Comparison of ENCODE assay signal across 20 cellular contexts in genomic region chr1:44634790-44635189, GRCh38. TPM values are rescaled to one million over a fixed set of nuclear protein-coding genes. Genes with fewer than 3 reads are reported as not detected.
A peak's percentile ranks its signal among the peaks of the same experiment; 100 is the strongest.
DNase-seq lines count a peak whose midpoint lies in the region; ATAC-seq, FAIRE-seq and TF ChIP-seq lines count a peak whose summit lies in the region.
"Had no signal": no experiment of that assay in that cellular context is flagged by ENCODE, and none has a peak within 500 bp of the region (broad histone marks: within the 10 kb centered on the region; RNA-seq: fewer than 3 reads in every experiment).

No MANE protein-coding gene starts in this region.

- TF ChIP-seq CTCF in DND-41 (IDR thresholded peaks at IDR 0.05; ENCODE audit: borderline replicate concordance, extremely low read depth, low read length, poor library complexity, severe bottlenecking) (no peak), K562 (IDR thresholded peaks at IDR 0.05 in 2 of 3, conservative IDR thresholded peaks at IDR 0.05 in 1 of 3; ENCODE audit: insufficient read depth in 2 of 3, low read depth in 1 of 3, low read length in 3 of 3) (no peak)

- H3K36me3 Mint-ChIP-seq in activated T-cell treated with anti-CD3 and anti-CD28 coated beads, Interleukin-2, amount 50 U/mL, for 72 hours (ENCODE audit: insufficient read depth in 2 of 2), result peaks cover 2 to 14% of the 10 kb centered on the region in 2 donors

- BruUV-seq in K562 (replicated peaks; lab: Mats Ljungman, UMichigan), result no TSS peak

- H3K9me3 ChIP-seq in DND-41 (ENCODE audit: insufficient read depth, low read length, severe bottlenecking), result no peaks in the 10 kb centered on the region
- H3K9me3 ChIP-seq in K562 (replicated peaks; ENCODE audit: control insufficient read depth, insufficient read depth, low read depth, low read length), result no peaks in the 10 kb centered on the region
- H3K9me3 ChIP-seq: heart left ventricle, testis had no signal

- H3K36me3 ChIP-seq in DND-41 (ENCODE audit: insufficient read depth, low read length) (peaks cover 74% of the 10 kb centered on the region), K562 (ENCODE audit: control insufficient read depth, insufficient read depth, low read length) (peaks cover 67% of the 10 kb centered on the region)

- H4K20me1 ChIP-seq in DND-41 (ENCODE audit: insufficient read depth, low read length), result peaks cover 39% of the 10 kb centered on the region
- H4K20me1 ChIP-seq in K562 (replicated peaks; ENCODE audit: control insufficient read depth, insufficient read depth, low read length), result peaks cover 4% of the 10 kb centered on the region; the same call in 1 of the 2 replicates

- WGBS in K562 (ENCODE audit: insufficient coverage, low coverage, missing lambda C conversion rate), result 80% methylated on average over 3 of the region's 3 CpGs

- no peaks in the 10 kb centered on the region for H3K27me3 ChIP-seq in DND-41 (ENCODE audit: insufficient read depth, low read length, poor library complexity)
- no peaks in the 10 kb centered on the region for H3K27me3 ChIP-seq in K562 (ENCODE audit: control insufficient read depth in 2 of 2, insufficient read depth in 2 of 2, low read length in 2 of 2)
- H3K27me3 ChIP-seq: heart left ventricle, testis had no signal

- no peak for TF ChIP-seq EP300 in K562 (IDR thresholded peaks at IDR 0.05; ENCODE audit: low read length)

- peaks cover 0 to 5% of the 10 kb centered on the region in 2 donors for H3K9me3 Mint-ChIP-seq in activated T-cell treated with anti-CD3 and anti-CD28 coated beads, Interleukin-2, amount 50 U/mL, for 72 hours
- H3K9me3 Mint-ChIP-seq: activated B cell treated with CpG ODN at 0.5 μM for 24 hours; activated T-cell treated with anti-CD3 and anti-CD28 coated beads, Interleukin-2, amount 50 U/mL, for 4 hours had no signal

- peaks cover 8% of the 10 kb centered on the region for H3K9me1 ChIP-seq in K562 (ENCODE audit: control insufficient read depth, insufficient read depth, low read length)

- intact Hi-C loops in K562 (cut with micrococcal nuclease), result loop anchor here (10.0 kb wide), 1 partner anchor 170 kb away; the partner anchor contains the start of genes BTBD19, DYNLT4 and PLK3
- intact Hi-C loops in posterior vena cava (cut with DNase I), result no loop called here

- H3K79me2 ChIP-seq in DND-41 (ENCODE audit: insufficient read depth, low read length) (peaks cover 43% of the 10 kb centered on the region), K562 (ENCODE audit: control insufficient read depth, insufficient read depth, low read length) (peaks cover 35% of the 10 kb centered on the region)

- no peak overlapping the region for H3K4me3 Mint-ChIP-seq in activated T-cell treated with anti-CD3 and anti-CD28 coated beads, Interleukin-2, amount 50 U/mL, for 72 hours
- H3K4me3 Mint-ChIP-seq: activated B cell treated with CpG ODN at 0.5 μM for 24 hours had no signal

- no peak overlapping the region for H3K9ac ChIP-seq in DND-41 (ENCODE audit: low read depth, low read length)
- peak overlapping the region in 1 of 2 experiments; percentile 46; a peak in 1 of 4 replicates for H3K9ac ChIP-seq in K562 (ENCODE audit: insufficient read depth in 1 of 2, low read depth in 2 of 2, low read length in 2 of 2)

- no peak for FAIRE-seq in K562 (lab: Jason Lieb, UNC)

- H3K4me3 ChIP-seq in DND-41 (ENCODE audit: low read depth in 1 of 2, low read length in 2 of 2) (no peak overlapping the region), K562 (no peak overlapping the region)
- H3K4me3 ChIP-seq: heart left ventricle, testis had no signal

- H3K27me3 Mint-ChIP-seq in activated T-cell treated with anti-CD3 and anti-CD28 coated beads, Interleukin-2, amount 50 U/mL, for 72 hours (ENCODE audit: low read depth), result no peaks in the 10 kb centered on the region
- H3K27me3 Mint-ChIP-seq: activated B cell treated with CpG ODN at 0.5 μM for 24 hours had no signal

- no peak for TF ChIP-seq POLR2A in K562 (conservative IDR thresholded peaks at IDR 0.05)

- ATAC-seq in activated T-cell treated with anti-CD3 and anti-CD28 coated beads, Interleukin-2, amount 50 U/mL, for 72 hours (replicated peaks in 1 of 2), result no peak
- ATAC-seq in DND-41 (ENCODE audit: insufficient read depth, low read depth) (no peak), K562 (no peak), GM18519 (IDR thresholded peaks at IDR 0.05; ENCODE audit: low FRiP score, unreplicated experiment) (no peak)
- ATAC-seq: activated T-cell treated with anti-CD3 and anti-CD28 coated beads, Interleukin-2, amount 50 U/mL, for 4 hours; heart left ventricle had no signal

- no peak for TF ChIP-seq RAD21 in K562 (CRISPR knock-in tag; conservative IDR thresholded peaks at IDR 0.05 in 1 of 2, IDR thresholded peaks at IDR 0.05 in 1 of 2)

- in situ Hi-C loops in K562 (cut with MboI), result no loop called here

- H3K27ac ChIP-seq in DND-41 (ENCODE audit: low read length), result no peak overlapping the region
- no peak overlapping the region for H3K27ac ChIP-seq in K562 (ENCODE audit: extremely low read depth, low read depth, low read length)
- H3K27ac ChIP-seq: heart left ventricle, testis had no signal

- POLR2A ChIA-PET in K562 (lab: Yijun Ruan, JAX), result interaction anchor here (0.6 to 21.3 kb wide), 9 partner anchors 10 to 835 kb away, joined by 3 to 328 read pairs (median 6); partner anchors contain the start of genes ARMH1, ATP6V0B and TMEM53

- H3K4me1 Mint-ChIP-seq in activated T-cell treated with anti-CD3 and anti-CD28 coated beads, Interleukin-2, amount 50 U/mL, for 72 hours (ENCODE audit: low read depth), result peaks cover 40% of the 10 kb centered on the region

- no peak for DNase-seq in activated T-cell treated with anti-CD3 and anti-CD28 coated beads, Interleukin-2, amount 50 U/mL, for 72 hours
- DNase-seq in activated T-cell treated with anti-CD3 and anti-CD28 coated beads for 4 hours, result no peak
- DNase-seq in DND-41, result no peak
- DNase-seq in K562 (ENCODE audit: extremely low read depth in 1 of 4, low spot score in 3 of 4), result no peak
- DNase-seq in posterior vena cava (ENCODE audit: low spot score), result peak; percentile 36
- DNase-seq in 8988T, result no peak
- no peak for DNase-seq in midbrain (lab: John Stamatoyannopoulos, UW)
- DNase-seq: activated B cell treated with CpG ODN at 0.5 μM for 24 hours; activated CD8-positive, alpha-beta memory T cell treated with anti-CD3 and anti-CD28 coated beads for 24 hours; activated T-cell treated with anti-CD3 and anti-CD28 coated beads, Interleukin-2, amount 50 U/mL, for 4 hours; effector CD4-positive, alpha-beta T cell; heart left ventricle; mammary epithelial cell; NCI-H2081 treated with DMSO at 0.1 percent for 48 hours; OCI-M1; retina; T-helper 9 cell; testis had no signal

- H2AFZ ChIP-seq in DND-41 (ENCODE audit: low read depth, low read length) (no peak overlapping the region), K562 (ENCODE audit: low read depth, low read length) (no peak overlapping the region)

- peak overlapping the region; percentile 72; the same call in 1 of the 2 replicates for H3K4me2 ChIP-seq in DND-41 (ENCODE audit: insufficient read depth, low read length)
- H3K4me2 ChIP-seq in K562 (ENCODE audit: insufficient read depth, low read length), result no peak overlapping the region

- H3K4me1 ChIP-seq in DND-41 (ENCODE audit: insufficient read depth, low read length) (peaks cover 39% of the 10 kb centered on the region), K562 (replicated peaks in 1 of 2; ENCODE audit: control insufficient read depth in 2 of 2, insufficient read depth in 2 of 2, low read length in 2 of 2) (peaks cover 62 to 63% of the 10 kb centered on the region in 2 experiments; a peak in 4 of 5 replicates)

- CTCF ChIA-PET in K562 (lab: Yijun Ruan, JAX; ENCODE audit: low intra/inter-chr PET ratio), result no interaction called here

- H3K27ac Mint-ChIP-seq in activated T-cell treated with anti-CD3 and anti-CD28 coated beads, Interleukin-2, amount 50 U/mL, for 72 hours, result peak overlapping the region; percentile 7
- H3K27ac Mint-ChIP-seq: activated B cell treated with CpG ODN at 0.5 μM for 24 hours had no signal

RNA-seq across cellular contexts. Expression of gene TMEM53, which starts 39.5 kb away (rescaled TPM):
- total RNA-seq in activated T-cell treated with anti-CD3 and anti-CD28 coated beads, Interleukin-2, amount 50 U/mL, for 72 hours, result 1 to 10 TPM; 3.8 to 4.5 TPM
- 2.3 and 4.2 TPM in 2 replicates for total RNA-seq in K562 (2011; cell fraction: chromatin; rRNA removed; ENCODE audit: low replicate concordance)
- total RNA-seq in K562 (2011; cell fraction: nucleolus; rRNA removed), result 4.0 and 4.1 TPM in 2 replicates
- total RNA-seq in K562 (2011; cell fraction: nucleoplasm; rRNA removed), result 3.8 and 5.0 TPM in 2 replicates
- total RNA-seq in K562 (2014; rRNA removed) (2.0 and 4.7 TPM in 2 replicates), K562 (2014; rRNA removed; fragmentation: Illumina TruSeq; extraction: Trizol) (0.45 and 1.3 TPM in 2 replicates), K562 (2015; rRNA removed; fragmentation: Illumina TruSeq; extraction: Trizol) (1.8 and 2.1 TPM in 2 replicates), K562 (2021) (3.1 and 3.7 TPM in 2 replicates), posterior vena cava (1 to 10 TPM; 3.8 to 5.3 TPM)
- polyA plus RNA-seq in K562 (2011; rRNA removed) (3.0 and 4.1 TPM in 2 replicates), K562 (2014; fragmentation: Illumina TruSeq; extraction: Trizol) (3.3 and 3.4 TPM in 2 replicates), K562 (2014; fragmentation: Nextera tagmentation; extraction: Ambion mirVana) (1 to 10 TPM in 1 of 2 experiments, under 1 TPM in 1; 0.23 to 1.9 TPM), K562 (2014; rRNA removed) (3.7 and 5.0 TPM in 2 replicates)
- polyA plus RNA-seq in K562 (2011; cell fraction: cytosol; rRNA removed), result 7.2 and 14.8 TPM in 2 replicates
- 2.6 and 2.7 TPM in 2 replicates for polyA plus RNA-seq in K562 (2011; cell fraction: nucleus; rRNA removed)
- polyA plus RNA-seq in K562 (2012), result 5.6 and 6.7 TPM in 2 replicates
- polyA minus RNA-seq in K562 (2011; rRNA and poly(A)+ RNA removed), result 2.1 and 2.7 TPM in 2 replicates
- 2.1 and 4.9 TPM in 2 replicates for polyA minus RNA-seq in K562 (2011; cell fraction: cytosol; rRNA and poly(A)+ RNA removed)
- polyA minus RNA-seq in K562 (2011; cell fraction: nucleus; rRNA and poly(A)+ RNA removed), result 0.54 and 0.78 TPM in 2 replicates

RNA-seq across cellular contexts. Expression of gene ARMH1, which starts 39.7 kb away (rescaled TPM):
- 100 to 1,000 TPM; 108 to 123 TPM for total RNA-seq in activated T-cell treated with anti-CD3 and anti-CD28 coated beads, Interleukin-2, amount 50 U/mL, for 72 hours
- 0.28 TPM in 1 of 2 replicates, not detected in the other for total RNA-seq in K562 (2011; cell fraction: chromatin; rRNA removed; ENCODE audit: low replicate concordance)
- total RNA-seq in K562 (2011; cell fraction: nucleolus; rRNA removed), result not detected in 2 replicates
- total RNA-seq in K562 (2011; cell fraction: nucleoplasm; rRNA removed), result not detected in 2 replicates
- total RNA-seq in K562 (2014; rRNA removed), result not detected in 2 replicates
- not detected in 2 replicates for total RNA-seq in K562 (2014; rRNA removed; fragmentation: Illumina TruSeq; extraction: Trizol)
- not detected in 2 replicates for total RNA-seq in K562 (2015; rRNA removed; fragmentation: Illumina TruSeq; extraction: Trizol)
- 0.49 TPM in 1 of 2 replicates, not detected in the other for total RNA-seq in K562 (2021)
- 0.37 TPM in 1 of 2 replicates, not detected in the other for polyA plus RNA-seq in K562 (2011; rRNA removed)
- polyA plus RNA-seq in K562 (2011; cell fraction: cytosol; rRNA removed), result 0.07 and 0.72 TPM in 2 replicates
- polyA plus RNA-seq in K562 (2011; cell fraction: nucleus; rRNA removed), result 2.1 and 3.0 TPM in 2 replicates
- not detected in 2 replicates for polyA plus RNA-seq in K562 (2012)
- not detected in 2 replicates for polyA plus RNA-seq in K562 (2014; fragmentation: Illumina TruSeq; extraction: Trizol)
- polyA plus RNA-seq in K562 (2014; fragmentation: Nextera tagmentation; extraction: Ambion mirVana), result not detected
- polyA plus RNA-seq in K562 (2014; rRNA removed), result 0.41 TPM in 1 of 2 replicates, not detected in the other
- polyA minus RNA-seq in K562 (2011; rRNA and poly(A)+ RNA removed), result not detected in 2 replicates
- not detected in 2 replicates for polyA minus RNA-seq in K562 (2011; cell fraction: cytosol; rRNA and poly(A)+ RNA removed)
- polyA minus RNA-seq in K562 (2011; cell fraction: nucleus; rRNA and poly(A)+ RNA removed), result not detected in 2 replicates
- total RNA-seq in posterior vena cava, result 1 to 10 TPM; 1.0 to 1.6 TPM
- total RNA-seq: H4 had no signal

Comparison
In these comparisons a context has a peak if more than half of its experiments do, and no peak if none do; other contexts are left out.
1. RNA of gene ARMH1, which starts 39.7 kb away (total RNA-seq): 108 to 123 TPM in activated T-cell treated with anti-CD3 and anti-CD28 coated beads, Interleukin-2, amount 50 U/mL, for 72 hours; 1.0 to 1.6 TPM in posterior vena cava and 0.28 to 0.49 TPM in K562; every median in the first group is over 10 times any median in the second.